8 cellular contexts compared by ENCODE assay signal in the genomic region with DNA sequence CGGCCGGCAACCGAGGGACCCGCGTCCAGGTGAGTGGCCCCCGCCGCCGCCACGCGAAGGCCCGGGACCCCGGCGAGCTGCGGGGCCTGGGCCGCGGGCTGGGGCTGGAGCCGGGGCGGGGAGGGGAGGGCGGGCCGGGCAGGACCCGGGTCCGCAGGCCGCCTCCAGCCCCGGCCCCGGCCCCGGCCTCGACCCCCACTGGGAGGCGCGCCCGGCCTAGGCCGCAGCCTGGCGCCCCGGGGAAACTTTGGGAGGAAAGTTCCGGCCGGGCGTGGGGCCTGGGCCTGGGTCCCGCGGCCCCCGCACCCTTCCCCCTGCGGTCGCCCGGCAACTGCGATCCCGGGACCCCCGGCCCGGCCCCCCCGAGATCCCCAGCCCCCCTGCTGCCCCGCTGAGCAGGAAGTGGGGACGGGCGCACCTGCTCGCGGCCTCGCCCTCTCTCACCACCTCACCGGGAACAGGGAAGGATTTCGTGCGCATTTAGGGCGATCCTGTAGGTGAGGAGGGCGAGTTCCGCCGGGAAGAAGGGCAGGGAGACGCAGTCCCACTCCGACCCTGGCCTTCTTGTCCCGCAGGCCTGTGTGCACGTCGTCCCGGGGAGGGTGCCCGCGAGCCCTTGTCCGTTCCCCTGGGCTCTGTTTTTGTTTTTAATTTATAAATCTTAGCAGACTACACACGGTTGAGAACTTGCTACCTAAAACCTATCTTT. TPM values are rescaled to one million over a fixed set of nuclear protein-coding genes. Genes with fewer than 3 reads are reported as not detected.
A peak's percentile ranks its signal among the peaks of the same experiment; 100 is the strongest.
DNase-seq lines count a peak whose midpoint lies in the region; ATAC-seq and TF ChIP-seq lines count a peak whose summit lies in the region.

No MANE protein-coding gene starts in this region.

- peaks cover 37% of the 10 kb centered on the region for H3K4me1 Mint-ChIP-seq in activated CD4-positive, alpha-beta memory T cell treated with anti-CD3 and anti-CD28 coated beads for 36 hours (ENCODE audit: low read depth)

- H3K4me1 ChIP-seq in left ventricle myocardium inferior (peaks cover 78% of the 10 kb centered on the region), skeletal muscle tissue (ENCODE audit: control insufficient read depth in 3 of 3, insufficient read depth in 3 of 3, low read length in 3 of 3) (peaks cover 44 to 82% (median 59%) of the 10 kb centered on the region in 3 donors)

- H3K36me3 ChIP-seq in left ventricle myocardium inferior = no peaks in the 10 kb centered on the region
- peaks cover 6 to 8% (median 8%) of the 10 kb centered on the region in 3 donors for H3K36me3 ChIP-seq in skeletal muscle tissue (ENCODE audit: control insufficient read depth in 3 of 3, insufficient read depth in 3 of 3, low read length in 3 of 3)

- H3K4me3 ChIP-seq in left ventricle myocardium inferior (peak overlapping the region; percentile 82), skeletal muscle tissue (ENCODE audit: low read length in 3 of 3) (peak overlapping the region; percentile 80 to 87 (median 85))

- CTCF ChIA-PET in activated CD4-positive, alpha-beta memory T cell treated with anti-CD3 and anti-CD28 coated beads for 36 hours (lab: Charles Lee) = interaction anchor here (1.3 kb wide), 1 partner anchor 64 kb away, joined by 4 read pairs; a partner anchor contains a TSS

- H3K27me3 Mint-ChIP-seq in activated CD4-positive, alpha-beta memory T cell treated with anti-CD3 and anti-CD28 coated beads for 36 hours = no peaks in the 10 kb centered on the region

- no peaks in the 10 kb centered on the region for H3K36me3 Mint-ChIP-seq in activated CD4-positive, alpha-beta memory T cell treated with anti-CD3 and anti-CD28 coated beads for 36 hours

- H3K9ac ChIP-seq in skeletal muscle tissue (ENCODE audit: low read depth in 1 of 3, low read length in 3 of 3) = peak overlapping the region; percentile 85 to 87 (median 86)

- H3K9me3 ChIP-seq in left ventricle myocardium inferior (replicated peaks) = no peaks in the 10 kb centered on the region
- H3K9me3 ChIP-seq in skeletal muscle tissue (ENCODE audit: control insufficient read depth in 3 of 3, low read length in 3 of 3) = no peaks in the 10 kb centered on the region

- peaks cover 1% of the 10 kb centered on the region for H3K9me3 Mint-ChIP-seq in activated CD4-positive, alpha-beta memory T cell treated with anti-CD3 and anti-CD28 coated beads for 36 hours

- intact Hi-C loops in left cardiac atrium (cut with DNase I) (loop anchor here in 1 of 2 donors (10.0 kb wide), 1 partner anchor 54 kb away; a partner anchor contains a TSS), cardiac septum (cut with DNase I) (loop anchor here (2.0 to 5.0 kb wide), 2 partner anchors 56 to 116 kb away; a partner anchor contains a TSS), left ventricle myocardium inferior (cut with micrococcal nuclease) (no loop called here)
- intact Hi-C loops in activated CD4-positive, alpha-beta memory T cell treated with anti-CD3 and anti-CD28 coated beads for 36 hours (cut with micrococcal nuclease) = loop anchor here (1.0 to 10.0 kb wide), 5 partner anchors 56 to 174 kb away; a partner anchor contains a TSS

- ATAC-seq in left cardiac atrium (peak; percentile 0), HG03175 (IDR thresholded peaks at IDR 0.05; ENCODE audit: unreplicated experiment) (peak; percentile 1)

- POLR2A ChIA-PET in activated CD4-positive, alpha-beta memory T cell treated with anti-CD3 and anti-CD28 coated beads for 36 hours (lab: Charles Lee) = interaction anchor here (1.1 kb wide), 1 partner anchor 8 kb away, joined by 3 read pairs; no protein-coding TSS in a partner anchor

- DNase-seq in left cardiac atrium = no peak
- no peak for DNase-seq in cardiac septum (ENCODE audit: low spot score)
- peak; percentile 20 for DNase-seq in activated CD4-positive, alpha-beta memory T cell treated with anti-CD3 and anti-CD28 coated beads for 36 hours
- DNase-seq in left ventricle myocardium inferior = no peak
- no peak for DNase-seq in cerebellar nuclear complex (lab: John Stamatoyannopoulos, UW)
- DNase-seq in GM19240 (ENCODE audit: insufficient read length, low spot score) = no peak

- TF ChIP-seq CTCF in left ventricle myocardium inferior (IDR thresholded peaks at IDR 0.05; ENCODE audit: borderline replicate concordance) = no peak

- peak overlapping the region; percentile 91 for H3K27ac ChIP-seq in left ventricle myocardium inferior (replicated peaks)
- peak overlapping the region; percentile 86 for H3K27ac ChIP-seq in skeletal muscle tissue (ENCODE audit: low read depth, low read length)

- H3K4me3 Mint-ChIP-seq in activated CD4-positive, alpha-beta memory T cell treated with anti-CD3 and anti-CD28 coated beads for 36 hours = peak overlapping the region; percentile 78

- no peaks in the 10 kb centered on the region for H3K27me3 ChIP-seq in left ventricle myocardium inferior (ENCODE audit: low read depth)
- H3K27me3 ChIP-seq in skeletal muscle tissue (ENCODE audit: control insufficient read depth in 3 of 3, insufficient read depth in 3 of 3, low read length in 3 of 3) = no peaks in the 10 kb centered on the region

- H3K27ac Mint-ChIP-seq in activated CD4-positive, alpha-beta memory T cell treated with anti-CD3 and anti-CD28 coated beads for 36 hours = peak overlapping the region; percentile 33

RNA-seq across cellular contexts. Expression of a gene that starts 0.4 kb away (rescaled TPM):
- 10 to 100 TPM; 40.1 to 41.2 TPM for total RNA-seq in left cardiac atrium
- 55.1 TPM for total RNA-seq in cardiac septum
- 10 to 100 TPM; 25.4 to 29.3 TPM for total RNA-seq in activated CD4-positive, alpha-beta memory T cell treated with anti-CD3 and anti-CD28 coated beads for 36 hours
- 55.3 TPM for total RNA-seq in left ventricle myocardium inferior
- 26.6 TPM for total RNA-seq in skeletal muscle tissue

RNA-seq across cellular contexts. Expression of a gene that starts 18.6 kb away (rescaled TPM):
- total RNA-seq in left cardiac atrium (not detected), cardiac septum (not detected), left ventricle myocardium inferior (not detected), skeletal muscle tissue (0.52 TPM)
- not detected for total RNA-seq in activated CD4-positive, alpha-beta memory T cell treated with anti-CD3 and anti-CD28 coated beads for 36 hours

RNA-seq across cellular contexts. Expression of a gene that starts 55.9 kb away (rescaled TPM):
- total RNA-seq in left cardiac atrium (10 to 100 TPM; 19.1 to 28.9 TPM), cardiac septum (26.6 TPM), left ventricle myocardium inferior (25.9 TPM), skeletal muscle tissue (10.4 TPM)
- 10 to 100 TPM; 31.4 to 32.5 TPM for total RNA-seq in activated CD4-positive, alpha-beta memory T cell treated with anti-CD3 and anti-CD28 coated beads for 36 hours
